In genomic region chr20:21137078-21137477, GRCh38 we compare ENCODE assay signal across 17 cellular contexts. TPM values are rescaled to one million over a fixed set of nuclear protein-coding genes. Genes with fewer than 3 reads are reported as not detected.
"Had no signal": no experiment of that assay in that cellular context is flagged by ENCODE, and none has a peak within 500 bp of the region (broad histone marks: within the 10 kb centered on the region; RNA-seq: fewer than 3 reads in every experiment).

No MANE protein-coding gene starts in this region.

- H3K27ac ChIP-seq: brain microvascular endothelial cell, esophagus muscularis mucosa, neutrophil, tibial nerve, VCaP had no signal

- H3K4me1 ChIP-seq: tibial nerve had no signal

- H3K9me3 ChIP-seq: esophagus muscularis mucosa, neutrophil, tibial nerve had no signal

- ATAC-seq: activated CD4-positive, alpha-beta T cell treated with anti-CD3 and anti-CD28 coated beads for 36 hours; left cardiac atrium; naive thymus-derived CD4-positive, alpha-beta T cell had no signal

- H3K27me3 ChIP-seq: brain microvascular endothelial cell, esophagus muscularis mucosa, neutrophil, tibial nerve had no signal

- DNase-seq: activated CD4-positive, alpha-beta memory T cell treated with anti-CD3 and anti-CD28 coated beads, Interleukin-2, amount 10 ng/mL, durations not matched to agents 7 days and 5 days; activated CD4-positive, alpha-beta T cell treated with anti-CD3 and anti-CD28 coated beads for 36 hours; activated gamma-delta T cell; activated naive CD8-positive, alpha-beta T cell treated with anti-CD3 and anti-CD28 coated beads for 36 hours; activated T-cell treated with anti-CD3 and anti-CD28 coated beads, Interleukin-2, amount 50 U/mL, for 48 hours; brain microvascular endothelial cell; glutamatergic neuron; left cardiac atrium; mammary epithelial cell; naive thymus-derived CD4-positive, alpha-beta T cell had no signal

- H3K36me3 ChIP-seq: brain microvascular endothelial cell had no signal

- H3K4me3 ChIP-seq: esophagus muscularis mucosa, smooth muscle cell, tibial nerve had no signal

RNA-seq across cellular contexts. Expression of gene LINC00237, which starts 30.9 kb away (rescaled TPM):
- total RNA-seq: activated CD4-positive, alpha-beta memory T cell treated with anti-CD3 and anti-CD28 coated beads, Interleukin-2, amount 10 ng/mL, durations not matched to agents 7 days and 5 days; activated CD4-positive, alpha-beta T cell treated with anti-CD3 and anti-CD28 coated beads for 36 hours; activated naive CD8-positive, alpha-beta T cell treated with anti-CD3 and anti-CD28 coated beads for 36 hours; esophagus muscularis mucosa; fibroblast of villous mesenchyme; left cardiac atrium; mammary epithelial cell; mononuclear cell; naive thymus-derived CD4-positive, alpha-beta T cell; smooth muscle cell; tibial nerve had no signal
